ENCODE assay signal across 9 cellular contexts in genomic region chr17:49434821-49435581, GRCh38. TPM values are rescaled to one million over a fixed set of nuclear protein-coding genes. Genes with fewer than 3 reads are reported as not detected.
DNase-seq lines count a peak whose midpoint lies in the region; ATAC-seq and TF ChIP-seq lines count a peak whose summit lies in the region.
"Had no signal": no experiment of that assay in that cellular context is flagged by ENCODE, and none has a peak within 500 bp of the region (broad histone marks: within the 10 kb centered on the region; RNA-seq: fewer than 3 reads in every experiment).

No MANE protein-coding gene starts in this region.

- H3K9me3 Mint-ChIP-seq in activated CD4-positive, alpha-beta T cell treated with anti-CD3 and anti-CD28 coated beads for 36 hours (ENCODE audit: low read depth): no peaks in the 10 kb centered on the region
- H3K9me3 Mint-ChIP-seq in memory B cell: no peaks in the 10 kb centered on the region
- H3K9me3 Mint-ChIP-seq: dendritic cell treated with granulocyte-macrophage colony-stimulating factor and Interleukin-4, amounts not matched to agents 40 ng/mL and 50 ng/mL, for 4 days had no signal

- DNase-seq in NCI-H1436 (lab: John Stamatoyannopoulos, UW) (peak; percentile 47), NCI-H1436 treated with DMSO at 0.1 percent for 48 hours (lab: John Stamatoyannopoulos, UW) (no peak), LoVo (ENCODE audit: low spot score) (peak; percentile 32), memory B cell (ENCODE audit: low spot score in 2 of 2) (peak; percentile 35 to 36), upper lobe of right lung (no peak)
- DNase-seq in activated CD4-positive, alpha-beta T cell treated with anti-CD3 and anti-CD28 coated beads for 36 hours: peak; percentile 66
- peak; percentile 18 for DNase-seq in effector CD8-positive, alpha-beta T cell (lab: John Stamatoyannopoulos, UW)

- H3K4me3 ChIP-seq in upper lobe of right lung: no peak overlapping the region

- ATAC-seq in activated CD4-positive, alpha-beta T cell treated with anti-CD3 and anti-CD28 coated beads for 36 hours: peak; percentile 60
- ATAC-seq in memory B cell (ENCODE audit: low read depth): peak; percentile 38
- peak; percentile 71 for ATAC-seq in upper lobe of right lung
- ATAC-seq in HG03457 (IDR thresholded peaks at IDR 0.05; ENCODE audit: unreplicated experiment): no peak

- TF ChIP-seq CTCF in upper lobe of right lung (IDR thresholded peaks at IDR 0.05): peak; percentile 69

- H3K36me3 Mint-ChIP-seq in activated CD4-positive, alpha-beta T cell treated with anti-CD3 and anti-CD28 coated beads for 36 hours (ENCODE audit: low read depth): no peaks in the 10 kb centered on the region
- H3K36me3 Mint-ChIP-seq in memory B cell: no peaks in the 10 kb centered on the region

- no peaks in the 10 kb centered on the region for H3K4me1 Mint-ChIP-seq in activated CD4-positive, alpha-beta T cell treated with anti-CD3 and anti-CD28 coated beads for 36 hours
- H3K4me1 Mint-ChIP-seq in memory B cell: peaks cover 4% of the 10 kb centered on the region

- no peaks in the 10 kb centered on the region for H3K36me3 ChIP-seq in upper lobe of right lung

- no peak overlapping the region for H3K4me3 Mint-ChIP-seq in activated CD4-positive, alpha-beta T cell treated with anti-CD3 and anti-CD28 coated beads for 36 hours
- no peak overlapping the region for H3K4me3 Mint-ChIP-seq in memory B cell
- H3K4me3 Mint-ChIP-seq: dendritic cell treated with granulocyte-macrophage colony-stimulating factor and Interleukin-4, amounts not matched to agents 40 ng/mL and 50 ng/mL, for 4 days had no signal

- H3K27ac Mint-ChIP-seq in activated CD4-positive, alpha-beta T cell treated with anti-CD3 and anti-CD28 coated beads for 36 hours: no peak overlapping the region
- H3K27ac Mint-ChIP-seq in memory B cell: no peak overlapping the region
- H3K27ac Mint-ChIP-seq: dendritic cell treated with granulocyte-macrophage colony-stimulating factor and Interleukin-4, amounts not matched to agents 40 ng/mL and 50 ng/mL, for 4 days had no signal

- CTCF ChIA-PET in activated CD4-positive, alpha-beta T cell treated with anti-CD3 and anti-CD28 coated beads for 36 hours (lab: Charles Lee): interaction anchor here (0.5 to 8.4 kb wide), 12 partner anchors 9 to 802 kb away, joined by 3 to 64 read pairs (median 4); no protein-coding TSS in a partner anchor

- H3K27ac ChIP-seq in upper lobe of right lung: no peak overlapping the region

- peaks cover 20% of the 10 kb centered on the region for H3K27me3 ChIP-seq in upper lobe of right lung

- POLR2A ChIA-PET in activated CD4-positive, alpha-beta T cell treated with anti-CD3 and anti-CD28 coated beads for 36 hours (lab: Charles Lee): no interaction called here

- no peaks in the 10 kb centered on the region for H3K9me3 ChIP-seq in upper lobe of right lung

- no peaks in the 10 kb centered on the region for H3K4me1 ChIP-seq in upper lobe of right lung

- intact Hi-C loops in activated CD4-positive, alpha-beta T cell treated with anti-CD3 and anti-CD28 coated beads for 36 hours (cut with DNase I, micrococcal nuclease): loop anchor here (1.0 to 5.0 kb wide), 3 partner anchors 62 to 121 kb away; partner anchors contain the start of gene NGFR (in 1 of the 2)
- intact Hi-C loops in upper lobe of right lung (cut with DNase I): loop anchor here (10.0 kb wide), 1 partner anchor 120 kb away; no protein-coding TSS in a partner anchor

- H3K27me3 Mint-ChIP-seq in activated CD4-positive, alpha-beta T cell treated with anti-CD3 and anti-CD28 coated beads for 36 hours: peaks cover 20% of the 10 kb centered on the region
- H3K27me3 Mint-ChIP-seq in memory B cell: peaks cover 10% of the 10 kb centered on the region

RNA-seq across cellular contexts. Expression of gene PHB1, which starts 20.3 kb away (rescaled TPM):
- 100 to 1,000 TPM; 346 to 350 TPM for total RNA-seq in activated CD4-positive, alpha-beta T cell treated with anti-CD3 and anti-CD28 coated beads for 36 hours
- total RNA-seq in upper lobe of right lung: 127 TPM

Comparison
In these comparisons a context has a peak if more than half of its experiments do, and no peak if none do; other contexts are left out.
1. DNase-seq: peak in NCI-H1436 (single experiment), LoVo (single experiment), activated CD4-positive, alpha-beta T cell treated with anti-CD3 and anti-CD28 coated beads for 36 hours (single experiment), effector CD8-positive, alpha-beta T cell (single experiment) and memory B cell (2 of 2); none in NCI-H1436 treated with DMSO at 0.1 percent for 48 hours (single experiment) and upper lobe of right lung (single experiment).